8 cellular contexts compared by ENCODE assay signal in the genomic region with DNA sequence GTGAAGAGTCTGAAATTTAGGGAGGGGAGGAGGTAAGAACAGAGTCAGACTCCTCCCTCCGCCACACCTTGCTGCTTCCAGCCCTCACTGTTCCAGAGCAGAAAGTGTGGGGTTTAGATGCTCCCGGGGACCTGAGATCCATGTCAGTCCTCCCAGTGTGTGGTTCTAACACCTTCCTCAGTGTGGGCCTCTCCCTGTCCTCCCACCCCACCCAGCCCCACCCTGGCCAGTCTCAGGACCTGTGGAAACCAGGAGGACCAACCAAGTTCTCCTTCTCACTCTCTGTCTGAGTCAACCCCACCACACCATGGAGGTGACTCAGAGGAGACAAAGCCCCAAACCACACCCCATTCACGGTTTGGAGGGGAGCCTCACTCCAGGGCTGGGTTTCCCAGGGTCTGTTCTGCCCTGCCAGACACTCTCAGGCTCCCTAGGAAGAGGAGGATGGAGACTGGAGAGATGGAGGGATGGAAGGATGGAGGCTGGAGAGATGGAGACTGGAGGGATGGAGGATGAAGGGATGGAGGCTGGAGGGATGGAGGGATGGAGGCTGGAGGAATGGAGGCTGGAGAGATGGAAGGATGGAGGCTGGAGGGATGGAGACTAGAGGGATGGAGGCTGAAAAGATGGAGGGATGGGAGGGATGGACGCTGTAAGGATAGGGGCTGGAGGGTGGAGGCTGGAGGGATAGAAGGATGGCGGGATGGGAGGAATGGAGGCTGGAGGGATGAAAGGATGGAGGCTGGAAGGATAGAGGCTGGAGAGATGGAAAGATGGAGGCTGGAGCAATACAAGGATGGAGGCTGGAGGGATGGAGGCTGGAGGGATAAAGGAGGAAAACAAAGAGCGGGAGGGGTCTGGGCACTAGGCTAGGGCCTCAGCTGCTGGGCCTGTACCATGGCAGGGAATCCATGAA.
DNase-seq lines count a peak whose midpoint lies in the region; ATAC-seq and TF ChIP-seq lines count a peak whose summit lies in the region.

No MANE protein-coding gene starts in this region.

- H3K27ac ChIP-seq in CD4-positive, alpha-beta T cell (ENCODE audit: low read depth, low read length): peak overlapping the region; percentile 84
- no peak overlapping the region for H3K27ac ChIP-seq in lower lobe of right lung
- H3K27ac ChIP-seq in heart right ventricle: peak overlapping the region in 1 of 10 donors; percentile 22

- no peaks in the 10 kb centered on the region for H3K27me3 Mint-ChIP-seq in CD4-positive, alpha-beta T cell

- no peaks in the 10 kb centered on the region for H3K27me3 ChIP-seq in CD4-positive, alpha-beta T cell (ENCODE audit: control insufficient read depth, insufficient read depth, low read length)
- no peaks in the 10 kb centered on the region for H3K27me3 ChIP-seq in lower lobe of right lung (ENCODE audit: low read depth)
- H3K27me3 ChIP-seq in heart right ventricle: peaks cover 0 to 25% (median 5%) of the 10 kb centered on the region in 7 donors

- DNase-seq in CD4-positive, alpha-beta T cell: peak in 9 of 10 experiments; percentile 51 to 68 (median 58)
- DNase-seq in NOMO-1 treated with DMSO at 0.1 percent for 48 hours (lab: John Stamatoyannopoulos, UW; ENCODE audit: unreplicated experiment) (peak; percentile 67), NCI-H2227 treated with DMSO at 0.1 percent for 48 hours (lab: John Stamatoyannopoulos, UW) (no peak), lower lobe of right lung (no peak), heart right ventricle (no peak)
- peak; percentile 61 for DNase-seq in activated effector memory CD4-positive, alpha-beta T cell treated with Interleukin-2 at 50 U/mL for 16 hours
- peak; percentile 86 for DNase-seq in stimulated activated CD4-positive, alpha-beta T cell treated with anti-CD3 and anti-CD28 coated beads, Interleukin-4, amount 100 ng/mL, for 24 hours

- H3K36me3 ChIP-seq in lower lobe of right lung (no peaks in the 10 kb centered on the region), heart right ventricle (no peaks in the 10 kb centered on the region)

- CTCF ChIA-PET in CD4-positive, alpha-beta T cell (lab: Charles Lee): interaction anchor here (1.5 to 2.6 kb wide), 2 partner anchors 67 to 99 kb away, joined by 5 to 20 read pairs; no protein-coding TSS in a partner anchor

- H3K4me3 ChIP-seq in lower lobe of right lung (no peak overlapping the region), heart right ventricle (no peak overlapping the region)

- peak; percentile 59 for ATAC-seq in CD4-positive, alpha-beta T cell (ENCODE audit: poor library complexity)
- peak; percentile 42 for ATAC-seq in GM21526 (IDR thresholded peaks at IDR 0.05; ENCODE audit: low FRiP score, unreplicated experiment)
- no peak for ATAC-seq in lower lobe of right lung
- no peak for ATAC-seq in heart right ventricle

- peak overlapping the region; percentile 46 for H3K4me3 Mint-ChIP-seq in CD4-positive, alpha-beta T cell

- H3K27ac Mint-ChIP-seq in CD4-positive, alpha-beta T cell: peak overlapping the region; percentile 84

- H3K4me1 ChIP-seq in lower lobe of right lung (peaks cover 57% of the 10 kb centered on the region), heart right ventricle (peaks cover 0 to 82% (median 0%) of the 10 kb centered on the region in 9 donors)

- POLR2A ChIA-PET in CD4-positive, alpha-beta T cell (lab: Charles Lee): interaction anchor here (0.9 to 7.5 kb wide), 4 partner anchors 8 to 120 kb away, joined by 3 to 100 read pairs (median 16); a partner anchor contains a TSS

- intact Hi-C loops in CD4-positive, alpha-beta T cell (cut with DNase I, micrococcal nuclease): loop anchor here (2.0 to 5.0 kb wide), 2 partner anchors 39 to 40 kb away; no protein-coding TSS in a partner anchor
- intact Hi-C loops in lower lobe of right lung (cut with DNase I): no loop called here
- intact Hi-C loops in heart right ventricle (cut with DNase I): loop anchor here in 4 of 10 donors (5.0 to 10.0 kb wide), 4 partner anchors 71 to 186 kb away; a partner anchor contains a TSS

- no peaks in the 10 kb centered on the region for H3K36me3 Mint-ChIP-seq in CD4-positive, alpha-beta T cell (ENCODE audit: low read depth)

- no peaks in the 10 kb centered on the region for H3K9me3 ChIP-seq in CD4-positive, alpha-beta T cell (ENCODE audit: control insufficient read depth, low read length)
- H3K9me3 ChIP-seq in lower lobe of right lung: no peaks in the 10 kb centered on the region
- no peaks in the 10 kb centered on the region for H3K9me3 ChIP-seq in heart right ventricle

- peaks cover 68% of the 10 kb centered on the region for H3K4me1 Mint-ChIP-seq in CD4-positive, alpha-beta T cell (ENCODE audit: low read depth)

- no peak for TF ChIP-seq CTCF in CD4-positive, alpha-beta T cell (IDR thresholded peaks at IDR 0.05)
- TF ChIP-seq CTCF in lower lobe of right lung (IDR thresholded peaks at IDR 0.05): no peak
- no peak for TF ChIP-seq CTCF in heart right ventricle (IDR thresholded peaks at IDR 0.05)

- WGBS in heart right ventricle, 2 donors: 69 to 80% methylated on average over 6 of the region's 6 CpGs

- no peaks in the 10 kb centered on the region for H3K9me3 Mint-ChIP-seq in CD4-positive, alpha-beta T cell

Comparison
In these comparisons a context has a peak if more than half of its experiments do, and no peak if none do; other contexts are left out.
1. ATAC-seq: peak in CD4-positive, alpha-beta T cell (single experiment) and GM21526 (single experiment); none in lower lobe of right lung (0 of 2) and heart right ventricle (0 of 8).
2. DNase-seq: peak in CD4-positive, alpha-beta T cell (9 of 10), NOMO-1 treated with DMSO at 0.1 percent for 48 hours (single experiment), activated effector memory CD4-positive, alpha-beta T cell treated with Interleukin-2 at 50 U/mL for 16 hours (single experiment) and stimulated activated CD4-positive, alpha-beta T cell treated with anti-CD3 and anti-CD28 coated beads, Interleukin-4, amount 100 ng/mL, for 24 hours (single experiment); none in NCI-H2227 treated with DMSO at 0.1 percent for 48 hours (single experiment), lower lobe of right lung (single experiment) and heart right ventricle (0 of 2).